ENCODE assay signal across 22 cellular contexts in the genomic region with DNA sequence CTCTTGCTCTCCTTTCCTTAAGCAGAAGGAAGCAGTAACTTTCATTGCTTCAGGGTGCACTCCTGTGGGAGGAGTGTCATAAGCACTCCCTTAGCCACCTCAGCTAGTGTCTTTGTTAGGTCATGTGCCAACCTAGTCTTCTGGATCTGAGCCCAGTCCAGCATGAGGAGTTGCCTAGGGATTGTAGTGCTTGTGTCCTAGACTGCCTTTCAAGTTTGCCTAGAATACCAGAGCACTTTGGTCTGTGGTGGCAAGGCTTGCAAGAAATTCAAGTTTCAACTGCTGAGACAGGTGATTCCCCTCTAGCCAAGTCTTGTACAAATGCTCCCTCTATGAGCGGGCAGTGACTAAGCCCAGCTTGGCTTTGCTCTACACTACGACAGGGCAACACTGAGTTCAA.
"Had no signal": no experiment of that assay in that cellular context is flagged by ENCODE, and none has a peak within 500 bp of the region (broad histone marks: within the 10 kb centered on the region; RNA-seq: fewer than 3 reads in every experiment).

No MANE protein-coding gene starts in this region.

- H3K4me3 Mint-ChIP-seq: activated CD4-positive, alpha-beta memory T cell treated with anti-CD3 and anti-CD28 coated beads, Interleukin-2, amount 10 ng/mL, durations not matched to agents 7 days and 5 days; activated CD8-positive, alpha-beta memory T cell treated with anti-CD3 and anti-CD28 coated beads, Interleukin-2, amount 10 ng/mL, durations not matched to agents 7 days and 5 days; activated naive CD8-positive, alpha-beta T cell treated with anti-CD3 and anti-CD28 coated beads, Interleukin-2, amount 50 U/mL, for 24 hours; immature natural killer cell; nephron progenitor cell; stimulated activated naive CD8-positive, alpha-beta T cell treated with anti-CD3 and anti-CD28 coated beads, Interleukin-15, Interleukin-2, amounts not matched to agents 100 ng/mL and 50 ng/mL, for 24 hours; T-helper 1 cell treated with Interleukin-12 subunit alpha and Interleukin-12 subunit beta and Interleukin-4 antibody, amounts not matched to agents 30 μg/mL and 1 μg/mL, for 36 hours had no signal

- H3K4me1 Mint-ChIP-seq: activated CD4-positive, alpha-beta memory T cell treated with anti-CD3 and anti-CD28 coated beads, Interleukin-2, amount 10 ng/mL, durations not matched to agents 7 days and 5 days; activated CD8-positive, alpha-beta memory T cell treated with anti-CD3 and anti-CD28 coated beads, Interleukin-2, amount 10 ng/mL, durations not matched to agents 7 days and 5 days; activated naive CD8-positive, alpha-beta T cell treated with anti-CD3 and anti-CD28 coated beads, Interleukin-2, amount 50 U/mL, for 24 hours; immature natural killer cell; nephron progenitor cell had no signal

- H3K36me3 Mint-ChIP-seq: activated CD8-positive, alpha-beta memory T cell treated with anti-CD3 and anti-CD28 coated beads, Interleukin-2, amount 10 ng/mL, durations not matched to agents 7 days and 5 days; immature natural killer cell had no signal

- H3K27ac Mint-ChIP-seq: activated CD4-positive, alpha-beta memory T cell treated with anti-CD3 and anti-CD28 coated beads, Interleukin-2, amount 10 ng/mL, durations not matched to agents 7 days and 5 days; activated CD8-positive, alpha-beta memory T cell treated with anti-CD3 and anti-CD28 coated beads, Interleukin-2, amount 10 ng/mL, durations not matched to agents 7 days and 5 days; activated naive CD8-positive, alpha-beta T cell treated with anti-CD3 and anti-CD28 coated beads, Interleukin-2, amount 50 U/mL, for 24 hours; immature natural killer cell; nephron progenitor cell; stimulated activated naive CD8-positive, alpha-beta T cell treated with anti-CD3 and anti-CD28 coated beads, Interleukin-15, Interleukin-2, amounts not matched to agents 100 ng/mL and 50 ng/mL, for 24 hours; T-helper 1 cell treated with Interleukin-12 subunit alpha and Interleukin-12 subunit beta and Interleukin-4 antibody, amounts not matched to agents 30 μg/mL and 1 μg/mL, for 36 hours had no signal

- ATAC-seq: activated CD8-positive, alpha-beta memory T cell treated with anti-CD3 and anti-CD28 coated beads, Interleukin-2, amount 10 ng/mL, durations not matched to agents 7 days and 5 days; activated naive CD8-positive, alpha-beta T cell treated with anti-CD3 and anti-CD28 coated beads, Interleukin-2, amount 50 U/mL, for 24 hours; pancreas; psoas muscle; right cardiac atrium had no signal

- H3K9me3 Mint-ChIP-seq: T-helper 1 cell treated with Interleukin-12 subunit alpha and Interleukin-12 subunit beta and Interleukin-4 antibody, amounts not matched to agents 30 μg/mL and 1 μg/mL, for 36 hours had no signal

- H3K27me3 Mint-ChIP-seq: activated CD4-positive, alpha-beta memory T cell treated with anti-CD3 and anti-CD28 coated beads, Interleukin-2, amount 10 ng/mL, durations not matched to agents 7 days and 5 days; activated CD8-positive, alpha-beta memory T cell treated with anti-CD3 and anti-CD28 coated beads, Interleukin-2, amount 10 ng/mL, durations not matched to agents 7 days and 5 days; activated naive CD8-positive, alpha-beta T cell treated with anti-CD3 and anti-CD28 coated beads, Interleukin-2, amount 50 U/mL, for 24 hours; stimulated activated naive CD8-positive, alpha-beta T cell treated with anti-CD3 and anti-CD28 coated beads, Interleukin-15, Interleukin-2, amounts not matched to agents 100 ng/mL and 50 ng/mL, for 24 hours had no signal

- DNase-seq: activated CD4-positive, alpha-beta memory T cell treated with anti-CD3 and anti-CD28 coated beads, Interleukin-2, amount 10 ng/mL, durations not matched to agents 7 days and 5 days; activated CD4-positive, alpha-beta T cell treated with anti-CD3 and anti-CD28 coated beads for 48 hours; activated CD8-positive, alpha-beta memory T cell treated with anti-CD3 and anti-CD28 coated beads, Interleukin-2, amount 10 ng/mL, durations not matched to agents 7 days and 5 days; activated gamma-delta T cell; activated naive CD4-positive, alpha-beta T cell treated with anti-CD3 and anti-CD28 coated beads, Interleukin-2, amount 50 U/mL, for 16 hours; activated naive CD8-positive, alpha-beta T cell treated with anti-CD3 and anti-CD28 coated beads, Interleukin-2, amount 50 U/mL, for 24 hours; activated T-cell treated with anti-CD3 and anti-CD28 coated beads for 4 hours; cortex of kidney; erythroblast; glutamatergic neuron; immature natural killer cell; left ventricle myocardium inferior; midbrain; nephron progenitor cell; pancreas; psoas muscle; right cardiac atrium; stimulated activated CD4-positive, alpha-beta T cell treated with anti-CD3 and anti-CD28 coated beads, Interleukin-4, amount 100 ng/mL, for 24 hours; substantia nigra; T1000 had no signal
